ENCODE assay signal across 15 cellular contexts in the genomic region with DNA sequence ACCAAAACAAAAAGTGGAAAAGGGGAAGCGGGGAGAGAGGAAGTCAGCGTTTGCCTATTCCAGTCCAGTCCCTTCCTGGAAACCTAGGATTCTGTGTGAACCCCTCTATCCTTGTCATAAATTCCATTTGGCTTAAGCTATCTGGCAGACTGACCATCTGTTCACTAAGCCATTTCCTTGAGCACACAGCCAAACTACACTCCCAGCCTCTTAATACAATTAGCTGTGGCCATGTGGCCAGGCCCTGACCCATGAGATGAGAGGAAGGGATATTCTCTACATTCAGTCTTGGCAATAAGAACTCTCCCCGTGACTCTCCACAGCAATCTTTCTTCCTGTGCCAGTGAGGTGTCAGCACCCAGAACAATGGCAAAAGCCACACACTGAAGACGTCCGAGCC.
A peak's percentile ranks its signal among the peaks of the same experiment; 100 is the strongest.
DNase-seq lines count a peak whose midpoint lies in the region; ATAC-seq and TF ChIP-seq lines count a peak whose summit lies in the region.
"Had no signal": no experiment of that assay in that cellular context is flagged by ENCODE, and none has a peak within 500 bp of the region (broad histone marks: within the 10 kb centered on the region; RNA-seq: fewer than 3 reads in every experiment).

No MANE protein-coding gene starts in this region.

- TF ChIP-seq CTCF in GM23338 (conservative IDR thresholded peaks at IDR 0.05; ENCODE audit: low read depth in 2 of 2), result no peak
- TF ChIP-seq CTCF in fibroblast of pulmonary artery (IDR thresholded peaks at IDR 0.05; ENCODE audit: low read length, missing control alignments), result no peak
- TF ChIP-seq CTCF in osteoblast (IDR thresholded peaks at IDR 0.05; ENCODE audit: extremely low read depth, low read depth, low read length), result no peak

- H3K4me2 ChIP-seq in GM23338 (no peak overlapping the region), osteoblast (ENCODE audit: insufficient read depth, low read length) (no peak overlapping the region)

- H3K4me3 ChIP-seq in GM23338, result no peak overlapping the region
- no peak overlapping the region for H3K4me3 ChIP-seq in fibroblast of pulmonary artery (replicated peaks; ENCODE audit: low read depth, low read length)
- no peak overlapping the region for H3K4me3 ChIP-seq in osteoblast (ENCODE audit: insufficient read depth, low read length)
- H3K4me3 ChIP-seq: coronary artery, esophagus squamous epithelium had no signal

- ATAC-seq in GM23338 (no peak), GM18505 (IDR thresholded peaks at IDR 0.05; ENCODE audit: unreplicated experiment) (no peak)
- ATAC-seq: natural killer cell had no signal

- peaks cover 1% of the 10 kb centered on the region for H3K27me3 Mint-ChIP-seq in GM23338 (ENCODE audit: insufficient read depth, low read depth, poor library complexity)
- H3K27me3 Mint-ChIP-seq: activated naive CD8-positive, alpha-beta T cell treated with anti-CD3 and anti-CD28 coated beads, Interleukin-2, amount 10 ng/mL, durations not matched to agents 7 days and 5 days had no signal

- H2AFZ ChIP-seq in GM23338 (0 out of 2 replicates have a peak overlapping the region, but pooled peaks have one; percentile 38), osteoblast (ENCODE audit: low read length) (no peak overlapping the region)

- H3K27me3 ChIP-seq in GM23338 (ENCODE audit: insufficient read depth) (no peaks in the 10 kb centered on the region), osteoblast (ENCODE audit: insufficient read depth, low read length) (no peaks in the 10 kb centered on the region)
- H3K27me3 ChIP-seq: esophagus squamous epithelium had no signal

- peaks cover 32% of the 10 kb centered on the region for H3K9me3 Mint-ChIP-seq in GM23338

- H3K9me2 ChIP-seq in GM23338 (ENCODE audit: insufficient read depth), result peaks cover 6% of the 10 kb centered on the region; the same call in 1 of the 2 replicates

- no peak overlapping the region for H3K4me3 Mint-ChIP-seq in GM23338
- H3K4me3 Mint-ChIP-seq: activated naive CD8-positive, alpha-beta T cell treated with anti-CD3 and anti-CD28 coated beads, Interleukin-2, amount 10 ng/mL, durations not matched to agents 7 days and 5 days; natural killer cell had no signal

- no peaks in the 10 kb centered on the region for H3K4me1 ChIP-seq in GM23338 (ENCODE audit: insufficient read depth)
- H3K4me1 ChIP-seq in osteoblast (ENCODE audit: insufficient read depth, low read length), result no peaks in the 10 kb centered on the region
- H3K4me1 ChIP-seq: esophagus squamous epithelium had no signal

- TF ChIP-seq POLR2A in GM18505 (IDR thresholded peaks at IDR 0.05; ENCODE audit: borderline replicate concordance, extremely low read depth, insufficient read depth, insufficient read length), result no peak

- H3K9me3 ChIP-seq in osteoblast (ENCODE audit: low read depth, low read length), result no peaks in the 10 kb centered on the region

- H4K20me1 ChIP-seq in GM23338 (replicated peaks; ENCODE audit: insufficient read depth) (no peaks in the 10 kb centered on the region), osteoblast (ENCODE audit: insufficient read depth, low read length) (no peaks in the 10 kb centered on the region)

- no peak overlapping the region for H3K27ac Mint-ChIP-seq in GM23338
- H3K27ac Mint-ChIP-seq: activated naive CD8-positive, alpha-beta T cell treated with anti-CD3 and anti-CD28 coated beads, Interleukin-2, amount 10 ng/mL, durations not matched to agents 7 days and 5 days; natural killer cell had no signal

- H3F3A ChIP-seq in GM23338 (replicated peaks; ENCODE audit: low read depth), result no peaks in the 10 kb centered on the region

- H3K36me3 ChIP-seq in GM23338 (ENCODE audit: insufficient read depth) (no peaks in the 10 kb centered on the region), osteoblast (ENCODE audit: insufficient read depth, low read length) (no peaks in the 10 kb centered on the region)
- H3K36me3 ChIP-seq: esophagus squamous epithelium had no signal

- H3K36me3 Mint-ChIP-seq in GM23338 (ENCODE audit: low read depth), result peaks cover 15% of the 10 kb centered on the region; the same call in 2 of the 3 replicates
- H3K36me3 Mint-ChIP-seq: activated naive CD8-positive, alpha-beta T cell treated with anti-CD3 and anti-CD28 coated beads, Interleukin-2, amount 10 ng/mL, durations not matched to agents 7 days and 5 days; natural killer cell had no signal

- H3K27ac ChIP-seq in GM23338 (ENCODE audit: low read depth) (no peak overlapping the region), osteoblast (ENCODE audit: low read depth, low read length) (no peak overlapping the region)
- H3K27ac ChIP-seq: C4-2B, coronary artery, esophagus squamous epithelium had no signal

- H3K79me2 ChIP-seq in GM23338 (replicated peaks; ENCODE audit: insufficient read depth), result no peaks in the 10 kb centered on the region
- H3K79me2 ChIP-seq in osteoblast (ENCODE audit: insufficient read depth, low read length), result no peaks in the 10 kb centered on the region

- no peak for DNase-seq in GM23338 (ENCODE audit: low spot score)
- DNase-seq in SK-N-DZ (ENCODE audit: low spot score), result peak; percentile 89
- peak; percentile 48 for DNase-seq in fibroblast of pulmonary artery (ENCODE audit: low read depth)
- peak; percentile 48 for DNase-seq in osteoblast (ENCODE audit: insufficient read length, low spot score, missing footprints)
- DNase-seq in SHP77 (lab: John Stamatoyannopoulos, UW), result no peak
- no peak for DNase-seq in AML-193 (lab: John Stamatoyannopoulos, UW)
- DNase-seq in SKM-1 treated with dmso at 0.1 percent for 144 hours (lab: John Stamatoyannopoulos, UW; ENCODE audit: unreplicated experiment), result no peak
- DNase-seq: activated naive CD8-positive, alpha-beta T cell treated with anti-CD3 and anti-CD28 coated beads, Interleukin-2, amount 10 ng/mL, durations not matched to agents 7 days and 5 days; activated T-cell treated with anti-CD3 and anti-CD28 coated beads, Interleukin-2, amount 50 U/mL, for 1 hour; esophagus squamous epithelium; natural killer cell; NCI-H2081 treated with DMSO at 0.1 percent for 48 hours had no signal

- no peaks in the 10 kb centered on the region for H3K4me1 Mint-ChIP-seq in GM23338
- H3K4me1 Mint-ChIP-seq: activated naive CD8-positive, alpha-beta T cell treated with anti-CD3 and anti-CD28 coated beads, Interleukin-2, amount 10 ng/mL, durations not matched to agents 7 days and 5 days; natural killer cell had no signal

TF ChIP-seq in GM23338, 12 proteins besides CTCF, POLR2A, EP300 and RAD21:
- TF ChIP-seq, protein P1, sequence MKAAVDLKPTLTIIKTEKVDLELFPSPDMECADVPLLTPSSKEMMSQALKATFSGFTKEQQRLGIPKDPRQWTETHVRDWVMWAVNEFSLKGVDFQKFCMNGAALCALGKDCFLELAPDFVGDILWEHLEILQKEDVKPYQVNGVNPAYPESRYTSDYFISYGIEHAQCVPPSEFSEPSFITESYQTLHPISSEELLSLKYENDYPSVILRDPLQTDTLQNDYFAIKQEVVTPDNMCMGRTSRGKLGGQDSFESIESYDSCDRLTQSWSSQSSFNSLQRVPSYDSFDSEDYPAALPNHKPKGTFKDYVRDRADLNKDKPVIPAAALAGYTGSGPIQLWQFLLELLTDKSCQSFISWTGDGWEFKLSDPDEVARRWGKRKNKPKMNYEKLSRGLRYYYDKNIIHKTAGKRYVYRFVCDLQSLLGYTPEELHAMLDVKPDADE (IDR thresholded peaks at IDR 0.05), result no peak
- TF ChIP-seq STAT1 (IDR thresholded peaks at IDR 0.05; ENCODE audit: unreplicated experiment), result no peak
- no peak for TF ChIP-seq NANOG (IDR thresholded peaks at IDR 0.05; ENCODE audit: borderline replicate concordance)
- TF ChIP-seq EZH2phosphoT487 (IDR thresholded peaks at IDR 0.05; ENCODE audit: unreplicated experiment), result no peak
- TF ChIP-seq CREB1 (CRISPR knock-in tag; IDR thresholded peaks at IDR 0.05; ENCODE audit: low read depth), result no peak
- no peak for TF ChIP-seq EZH2 (IDR thresholded peaks at IDR 0.05; ENCODE audit: low read depth, unreplicated experiment)
- TF ChIP-seq, protein P2, sequence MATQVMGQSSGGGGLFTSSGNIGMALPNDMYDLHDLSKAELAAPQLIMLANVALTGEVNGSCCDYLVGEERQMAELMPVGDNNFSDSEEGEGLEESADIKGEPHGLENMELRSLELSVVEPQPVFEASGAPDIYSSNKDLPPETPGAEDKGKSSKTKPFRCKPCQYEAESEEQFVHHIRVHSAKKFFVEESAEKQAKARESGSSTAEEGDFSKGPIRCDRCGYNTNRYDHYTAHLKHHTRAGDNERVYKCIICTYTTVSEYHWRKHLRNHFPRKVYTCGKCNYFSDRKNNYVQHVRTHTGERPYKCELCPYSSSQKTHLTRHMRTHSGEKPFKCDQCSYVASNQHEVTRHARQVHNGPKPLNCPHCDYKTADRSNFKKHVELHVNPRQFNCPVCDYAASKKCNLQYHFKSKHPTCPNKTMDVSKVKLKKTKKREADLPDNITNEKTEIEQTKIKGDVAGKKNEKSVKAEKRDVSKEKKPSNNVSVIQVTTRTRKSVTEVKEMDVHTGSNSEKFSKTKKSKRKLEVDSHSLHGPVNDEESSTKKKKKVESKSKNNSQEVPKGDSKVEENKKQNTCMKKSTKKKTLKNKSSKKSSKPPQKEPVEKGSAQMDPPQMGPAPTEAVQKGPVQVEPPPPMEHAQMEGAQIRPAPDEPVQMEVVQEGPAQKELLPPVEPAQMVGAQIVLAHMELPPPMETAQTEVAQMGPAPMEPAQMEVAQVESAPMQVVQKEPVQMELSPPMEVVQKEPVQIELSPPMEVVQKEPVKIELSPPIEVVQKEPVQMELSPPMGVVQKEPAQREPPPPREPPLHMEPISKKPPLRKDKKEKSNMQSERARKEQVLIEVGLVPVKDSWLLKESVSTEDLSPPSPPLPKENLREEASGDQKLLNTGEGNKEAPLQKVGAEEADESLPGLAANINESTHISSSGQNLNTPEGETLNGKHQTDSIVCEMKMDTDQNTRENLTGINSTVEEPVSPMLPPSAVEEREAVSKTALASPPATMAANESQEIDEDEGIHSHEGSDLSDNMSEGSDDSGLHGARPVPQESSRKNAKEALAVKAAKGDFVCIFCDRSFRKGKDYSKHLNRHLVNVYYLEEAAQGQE (IDR thresholded peaks at IDR 0.05; ENCODE audit: unreplicated experiment), result no peak
- TF ChIP-seq JUNB (IDR thresholded peaks at IDR 0.05; ENCODE audit: unreplicated experiment), result no peak
- TF ChIP-seq POLR2AphosphoS5 (IDR thresholded peaks at IDR 0.05; ENCODE audit: low read depth), result no peak
- TF ChIP-seq ZNF331 (CRISPR knock-in tag; IDR thresholded peaks at IDR 0.05; ENCODE audit: low read depth), result no peak

Comparison
In these comparisons a context has a peak if more than half of its experiments do, and no peak if none do; other contexts are left out.
1. DNase-seq: peak in SK-N-DZ (single experiment), fibroblast of pulmonary artery (single experiment) and osteoblast (single experiment); none in GM23338 (single experiment), SHP77 (0 of 2), AML-193 (0 of 2) and SKM-1 treated with dmso at 0.1 percent for 144 hours (single experiment).